ENCODE assay signal across 19 cellular contexts in genomic region chr14:55433880-55434804, GRCh38. TPM values are rescaled to one million over a fixed set of nuclear protein-coding genes. Genes with fewer than 3 reads are reported as not detected.
DNase-seq lines count a peak whose midpoint lies in the region; ATAC-seq and TF ChIP-seq lines count a peak whose summit lies in the region.
"Had no signal": no experiment of that assay in that cellular context is flagged by ENCODE, and none has a peak within 500 bp of the region (broad histone marks: within the 10 kb centered on the region; RNA-seq: fewer than 3 reads in every experiment).

No MANE protein-coding gene starts in this region.

- peaks cover 0 to 20% (median 1%) of the 10 kb centered on the region in 6 donors for H3K4me1 ChIP-seq in spleen
- H3K4me1 ChIP-seq: Caco-2, gastrocnemius medialis, lower lobe of right lung, prostate gland had no signal

- 37 to 53% (median 53%) methylated on average over 5 to 6 of the region's 6 CpGs for WGBS in spleen, 5 donors

- TF ChIP-seq POLR2A in spleen (IDR thresholded peaks at IDR 0.05) = no peak

- peak; percentile 41 for ATAC-seq in activated CD4-positive, alpha-beta T cell treated with anti-CD3 and anti-CD28 coated beads for 36 hours
- no peak for ATAC-seq in GM21786 (IDR thresholded peaks at IDR 0.05; ENCODE audit: unreplicated experiment)
- no peak for ATAC-seq in HG02973 (IDR thresholded peaks at IDR 0.05; ENCODE audit: unreplicated experiment)
- ATAC-seq: gastrocnemius medialis, lower lobe of right lung had no signal

- no peak overlapping the region for H3K4me3 Mint-ChIP-seq in activated CD4-positive, alpha-beta T cell treated with anti-CD3 and anti-CD28 coated beads for 36 hours
- H3K4me3 Mint-ChIP-seq: naive B cell had no signal

- H3K4me3 ChIP-seq in Jurkat, Clone E6-1 (ENCODE audit: low read length) = no peak overlapping the region
- H3K4me3 ChIP-seq in spleen = no peak overlapping the region
- H3K4me3 ChIP-seq: gastrocnemius medialis, lower lobe of right lung, prostate gland had no signal

- peak; percentile 35 for DNase-seq in activated CD4-positive, alpha-beta T cell treated with anti-CD3 and anti-CD28 coated beads for 36 hours
- DNase-seq in activated CD4-positive, alpha-beta T cell treated with anti-CD3 and anti-CD28 coated beads for 48 hours = no peak
- peak; percentile 41 for DNase-seq in Jurkat, Clone E6-1 (ENCODE audit: low read depth, low spot score)
- peak; percentile 1 for DNase-seq in activated effector memory CD4-positive, alpha-beta T cell treated with Interleukin-2 at 50 U/mL for 16 hours
- peak; percentile 54 for DNase-seq in spleen
- no peak for DNase-seq in SHP77 treated with DMSO at 0.1 percent for 48 hours (lab: John Stamatoyannopoulos, UW)
- DNase-seq: Caco-2, caudate nucleus, gastrocnemius medialis, lower lobe of right lung, naive B cell, NCI-H2029 had no signal

- H3K27me3 Mint-ChIP-seq in activated CD4-positive, alpha-beta T cell treated with anti-CD3 and anti-CD28 coated beads for 36 hours = no peaks in the 10 kb centered on the region

- peaks cover 30% of the 10 kb centered on the region for H3K4me1 Mint-ChIP-seq in activated CD4-positive, alpha-beta T cell treated with anti-CD3 and anti-CD28 coated beads for 36 hours

- peaks cover 0 to 27% (median 0%) of the 10 kb centered on the region in 7 donors for H3K27me3 ChIP-seq in spleen (replicated peaks in 1 of 7)
- H3K27me3 ChIP-seq: gastrocnemius medialis had no signal

- no peaks in the 10 kb centered on the region for H3K9me3 Mint-ChIP-seq in activated CD4-positive, alpha-beta T cell treated with anti-CD3 and anti-CD28 coated beads for 36 hours (ENCODE audit: low read depth)
- H3K9me3 Mint-ChIP-seq: naive B cell had no signal

- H3K36me3 ChIP-seq in spleen = no peaks in the 10 kb centered on the region
- H3K36me3 ChIP-seq: gastrocnemius medialis, lower lobe of right lung, prostate gland had no signal

- no peak for TF ChIP-seq CTCF in spleen (IDR thresholded peaks at IDR 0.05 in 8 of 11, conservative IDR thresholded peaks at IDR 0.05 in 3 of 11)

- intact Hi-C loops in activated CD4-positive, alpha-beta T cell treated with anti-CD3 and anti-CD28 coated beads for 36 hours (cut with DNase I, micrococcal nuclease) = loop anchor here in 1 of 2 experiments (5.0 kb wide), 1 partner anchor 337 kb away; no protein-coding TSS in a partner anchor
- intact Hi-C loops in spleen (cut with DNase I; ENCODE audit: low total_unique reads) = loop anchor here (10.0 kb wide), 1 partner anchor 169 kb away; no protein-coding TSS in a partner anchor

- H3K36me3 Mint-ChIP-seq in activated CD4-positive, alpha-beta T cell treated with anti-CD3 and anti-CD28 coated beads for 36 hours (ENCODE audit: low read depth) = no peaks in the 10 kb centered on the region
- H3K36me3 Mint-ChIP-seq: naive B cell had no signal

- peak overlapping the region; percentile 25 for H3K27ac Mint-ChIP-seq in activated CD4-positive, alpha-beta T cell treated with anti-CD3 and anti-CD28 coated beads for 36 hours
- H3K27ac Mint-ChIP-seq: naive B cell had no signal

- no peaks in the 10 kb centered on the region for H3K9me3 ChIP-seq in spleen
- H3K9me3 ChIP-seq: Caco-2, gastrocnemius medialis, lower lobe of right lung, prostate gland had no signal

- CTCF ChIA-PET in activated CD4-positive, alpha-beta T cell treated with anti-CD3 and anti-CD28 coated beads for 36 hours (lab: Charles Lee) = interaction anchor here (0.6 to 4.7 kb wide), 9 partner anchors 10 to 204 kb away, joined by 3 to 45 read pairs (median 4); no protein-coding TSS in a partner anchor

- peak overlapping the region in 1 of 8 donors; percentile 46 for H3K27ac ChIP-seq in spleen
- H3K27ac ChIP-seq: gastrocnemius medialis, lower lobe of right lung, prostate gland had no signal

- POLR2A ChIA-PET in activated CD4-positive, alpha-beta T cell treated with anti-CD3 and anti-CD28 coated beads for 36 hours (lab: Charles Lee) = interaction anchor here (0.6 kb wide), 1 partner anchor 245 kb away, joined by 3 read pairs; no protein-coding TSS in a partner anchor

RNA-seq across cellular contexts. Expression of gene TBPL2, which starts 6.3 kb away (rescaled TPM):
- total RNA-seq in activated CD4-positive, alpha-beta T cell treated with anti-CD3 and anti-CD28 coated beads for 36 hours = not detected
- not detected for polyA plus RNA-seq in Jurkat, Clone E6-1 (2012; ENCODE audit: insufficient read depth, insufficient read length)
- not detected for total RNA-seq in spleen
- not detected for polyA plus RNA-seq in spleen
- total RNA-seq: A673, Caco-2, endothelial cell of umbilical vein, G401, gastrocnemius medialis, lower lobe of right lung, prostate gland, RPMI7951 had no signal
- polyA plus RNA-seq: endothelial cell of umbilical vein had no signal

RNA-seq across cellular contexts. Expression of gene ATG14, which starts 22.5 kb away (rescaled TPM):
- total RNA-seq in activated CD4-positive, alpha-beta T cell treated with anti-CD3 and anti-CD28 coated beads for 36 hours = 1 to 10 TPM; 5.0 to 5.1 TPM
- 3.6 TPM for polyA plus RNA-seq in Jurkat, Clone E6-1 (2012; ENCODE audit: insufficient read depth, insufficient read length)
- 10 to 100 TPM; 10.7 to 14.8 (median 13.2) TPM for total RNA-seq in spleen
- polyA plus RNA-seq in spleen = 1 to 10 TPM; 5.4 to 10.0 (median 7.2) TPM

Comparison
In these comparisons a context has a peak if more than half of its experiments do, and no peak if none do; other contexts are left out.
1. DNase-seq: peak in activated CD4-positive, alpha-beta T cell treated with anti-CD3 and anti-CD28 coated beads for 36 hours (single experiment), Jurkat, Clone E6-1 (single experiment), activated effector memory CD4-positive, alpha-beta T cell treated with Interleukin-2 at 50 U/mL for 16 hours (single experiment) and spleen (single experiment); none in activated CD4-positive, alpha-beta T cell treated with anti-CD3 and anti-CD28 coated beads for 48 hours (single experiment) and SHP77 treated with DMSO at 0.1 percent for 48 hours (single experiment).